In genomic region chr3:24264748-24265158, GRCh38 we compare ENCODE assay signal across 8 cellular contexts.
A peak's percentile ranks its signal among the peaks of the same experiment; 100 is the strongest.
DNase-seq lines count a peak whose midpoint lies in the region; ATAC-seq and TF ChIP-seq lines count a peak whose summit lies in the region.

No MANE protein-coding gene starts in this region.

- peak; percentile 40 for TF ChIP-seq CTCF in coronary artery (IDR thresholded peaks at IDR 0.05)

- peak; percentile 85 for ATAC-seq in GM18502 (IDR thresholded peaks at IDR 0.05; ENCODE audit: poor library complexity, unreplicated experiment)
- ATAC-seq in HG02798 (IDR thresholded peaks at IDR 0.05; ENCODE audit: poor library complexity, unreplicated experiment) = peak; percentile 83

- DNase-seq in AG08396 (ENCODE audit: low spot score) (peak; percentile 39), NCI-H460 (ENCODE audit: extremely low read depth, low read depth) (peak; percentile 45), coronary artery (ENCODE audit: low spot score) (no peak), midbrain (lab: John Stamatoyannopoulos, UW) (peak; percentile 23), occipital lobe (lab: John Stamatoyannopoulos, UW) (no peak)
- DNase-seq in activated T-cell treated with anti-CD3 and anti-CD28 coated beads, Interleukin-2, amount 50 U/mL, for 1 hour = no peak

- no peak overlapping the region for H3K4me3 ChIP-seq in coronary artery

- H3K27ac ChIP-seq in coronary artery = no peak overlapping the region

Comparison
In these comparisons a context has a peak if more than half of its experiments do, and no peak if none do; other contexts are left out.
1. DNase-seq: peak in AG08396 (single experiment), NCI-H460 (single experiment) and midbrain (single experiment); none in coronary artery (single experiment), activated T-cell treated with anti-CD3 and anti-CD28 coated beads, Interleukin-2, amount 50 U/mL, for 1 hour (single experiment) and occipital lobe (single experiment).